ENCODE assay signal across 30 cellular contexts in the genomic region with DNA sequence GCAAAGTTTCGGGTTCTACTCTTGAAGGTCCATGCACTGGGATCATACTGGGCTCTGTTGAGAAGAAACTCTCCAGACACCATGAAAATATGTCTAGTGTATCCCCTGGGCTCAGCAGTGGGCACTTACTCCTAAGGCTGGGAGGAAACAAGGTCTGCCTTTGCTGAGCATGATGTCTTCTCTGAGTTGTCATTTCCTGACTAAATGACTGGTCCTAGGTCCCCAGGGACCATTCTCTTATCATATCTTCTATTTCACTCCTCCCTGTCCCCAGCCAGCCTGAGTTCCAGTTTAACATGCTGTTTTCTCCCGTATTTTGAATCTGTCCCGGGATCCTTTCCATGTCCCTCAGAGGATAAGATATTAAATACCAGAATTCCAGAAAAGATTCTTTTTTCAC.
"Had no signal": no experiment of that assay in that cellular context is flagged by ENCODE, and none has a peak within 500 bp of the region (broad histone marks: within the 10 kb centered on the region; RNA-seq: fewer than 3 reads in every experiment).

No MANE protein-coding gene starts in this region.

- H3K36me3 ChIP-seq: adrenal gland, WERI-Rb-1 had no signal

- H3K9me3 Mint-ChIP-seq: activated B cell treated with CpG ODN at 0.5 μM for 24 hours; activated CD8-positive, alpha-beta T cell treated with anti-CD3 and anti-CD28 coated beads for 36 hours; endodermal cell had no signal

- H3K4me1 ChIP-seq: adrenal gland, body of pancreas had no signal

- H3K4me3 Mint-ChIP-seq: activated B cell treated with CpG ODN at 0.5 μM for 24 hours; activated CD8-positive, alpha-beta T cell treated with anti-CD3 and anti-CD28 coated beads for 36 hours; activated naive CD4-positive, alpha-beta T cell treated with anti-CD3 and anti-CD28 coated beads, Interleukin-2, amount 50 U/mL, for 24 hours; activated naive CD8-positive, alpha-beta T cell treated with anti-CD3 and anti-CD28 coated beads for 36 hours; activated naive CD8-positive, alpha-beta T cell treated with anti-CD3 and anti-CD28 coated beads, Interleukin-2, amount 50 U/mL, for 24 hours; activated T-cell treated with anti-CD3 and anti-CD28 coated beads, Interleukin-2, amount 50 U/mL, for 4 hours; activated T-helper 17 cell treated with anti-CD3 and anti-CD28 coated beads, Interleukin-2, amount 50 U/mL, for 72 hours; endodermal cell; T-helper 17 cell; T-helper 2 cell treated with Interferon-gamma antibody and Interleukin-4, amounts not matched to agents 5 μg/mL and 100 μg/mL, for 36 hours had no signal

- H3K36me3 Mint-ChIP-seq: activated naive CD4-positive, alpha-beta T cell treated with anti-CD3 and anti-CD28 coated beads, Interleukin-2, amount 50 U/mL, for 24 hours; activated naive CD8-positive, alpha-beta T cell treated with anti-CD3 and anti-CD28 coated beads for 36 hours had no signal

- H3K27me3 Mint-ChIP-seq: activated B cell treated with CpG ODN at 0.5 μM for 24 hours; activated CD8-positive, alpha-beta T cell treated with anti-CD3 and anti-CD28 coated beads for 36 hours; activated naive CD8-positive, alpha-beta T cell treated with anti-CD3 and anti-CD28 coated beads for 36 hours; activated naive CD8-positive, alpha-beta T cell treated with anti-CD3 and anti-CD28 coated beads, Interleukin-2, amount 50 U/mL, for 24 hours; activated T-helper 17 cell treated with anti-CD3 and anti-CD28 coated beads, Interleukin-2, amount 50 U/mL, for 72 hours; T-helper 17 cell had no signal

- H3K27me3 ChIP-seq: adrenal gland, body of pancreas had no signal

- H3K27ac ChIP-seq: adrenal gland, body of pancreas, WERI-Rb-1 had no signal

- DNase-seq: activated B cell treated with CpG ODN at 0.5 μM for 24 hours; activated CD4-positive, alpha-beta T cell treated with anti-CD3 and anti-CD28 coated beads for 48 hours; activated CD4-positive, alpha-beta T cell treated with anti-CD3 and anti-CD28 coated beads, Interleukin-2, amount 50 U/mL, for 1 hour; activated CD4-positive, alpha-beta T cell treated with anti-CD3 and anti-CD28 coated beads, Interleukin-2, amount 50 U/mL, for 48 hours; activated CD8-positive, alpha-beta memory T cell treated with anti-CD3 and anti-CD28 coated beads for 24 hours; activated CD8-positive, alpha-beta T cell treated with anti-CD3 and anti-CD28 coated beads for 36 hours; activated effector memory CD4-positive, alpha-beta T cell treated with Interleukin-2 at 50 U/mL for 16 hours; activated gamma-delta T cell treated with Interleukin-2 at 50 U/mL for 16 hours; activated naive CD4-positive, alpha-beta T cell treated with Interleukin-2 at 50 U/mL for 16 hours; activated naive CD8-positive, alpha-beta T cell treated with anti-CD3 and anti-CD28 coated beads for 36 hours; activated naive CD8-positive, alpha-beta T cell treated with anti-CD3 and anti-CD28 coated beads, Interleukin-2, amount 50 U/mL, for 24 hours; activated T-cell treated with anti-CD3 and anti-CD28 coated beads, Interleukin-2, amount 50 U/mL, for 4 hours; adrenal gland; amygdala; aorta; body of pancreas; caudate nucleus; effector CD8-positive, alpha-beta T cell; endodermal cell; foreskin fibroblast; head of caudate nucleus; T-helper 1 cell; T-helper 17 cell; T1000; WERI-Rb-1 had no signal

- H3K4me1 Mint-ChIP-seq: activated B cell treated with CpG ODN at 0.5 μM for 24 hours; activated naive CD4-positive, alpha-beta T cell treated with anti-CD3 and anti-CD28 coated beads, Interleukin-2, amount 50 U/mL, for 24 hours; activated naive CD8-positive, alpha-beta T cell treated with anti-CD3 and anti-CD28 coated beads for 36 hours; activated naive CD8-positive, alpha-beta T cell treated with anti-CD3 and anti-CD28 coated beads, Interleukin-2, amount 50 U/mL, for 24 hours; activated T-helper 17 cell treated with anti-CD3 and anti-CD28 coated beads, Interleukin-2, amount 50 U/mL, for 72 hours; T-helper 17 cell had no signal

- H3K9me3 ChIP-seq: adrenal gland, body of pancreas had no signal

- H3K4me3 ChIP-seq: adrenal gland, body of pancreas had no signal

- ATAC-seq: activated CD4-positive, CD25-positive, alpha-beta regulatory T cell treated with anti-CD3 and anti-CD28 coated beads, Interleukin-2, amount 50 U/mL, for 24 hours; activated CD8-positive, alpha-beta T cell treated with anti-CD3 and anti-CD28 coated beads for 36 hours; activated naive CD8-positive, alpha-beta T cell treated with anti-CD3 and anti-CD28 coated beads, Interleukin-2, amount 50 U/mL, for 24 hours; activated T-cell treated with anti-CD3 and anti-CD28 coated beads, Interleukin-2, amount 50 U/mL, for 4 hours; activated T-helper 17 cell treated with anti-CD3 and anti-CD28 coated beads, Interleukin-2, amount 50 U/mL, for 72 hours; body of pancreas; esophagus mucosa; T-helper 17 cell had no signal

- H3K27ac Mint-ChIP-seq: activated B cell treated with CpG ODN at 0.5 μM for 24 hours; activated CD8-positive, alpha-beta T cell treated with anti-CD3 and anti-CD28 coated beads for 36 hours; activated naive CD4-positive, alpha-beta T cell treated with anti-CD3 and anti-CD28 coated beads, Interleukin-2, amount 50 U/mL, for 24 hours; activated naive CD8-positive, alpha-beta T cell treated with anti-CD3 and anti-CD28 coated beads for 36 hours; activated naive CD8-positive, alpha-beta T cell treated with anti-CD3 and anti-CD28 coated beads, Interleukin-2, amount 50 U/mL, for 24 hours; activated T-helper 17 cell treated with anti-CD3 and anti-CD28 coated beads, Interleukin-2, amount 50 U/mL, for 72 hours; endodermal cell; T-helper 17 cell; T-helper 2 cell treated with Interferon-gamma antibody and Interleukin-4, amounts not matched to agents 5 μg/mL and 100 μg/mL, for 36 hours had no signal
